In genomic region chr17:45020354-45021138, GRCh38 we compare ENCODE assay signal across 11 cellular contexts. TPM values are rescaled to one million over a fixed set of nuclear protein-coding genes. Genes with fewer than 3 reads are reported as not detected.
DNase-seq lines count a peak whose midpoint lies in the region; ATAC-seq and TF ChIP-seq lines count a peak whose summit lies in the region.
"Had no signal": no experiment of that assay in that cellular context is flagged by ENCODE, and none has a peak within 500 bp of the region (broad histone marks: within the 10 kb centered on the region; RNA-seq: fewer than 3 reads in every experiment).

No MANE protein-coding gene starts in this region.

- H4K91ac ChIP-seq in H9 (ENCODE audit: insufficient read length, low read depth, low read length): no peak overlapping the region

- H3K79me1 ChIP-seq in H9 (ENCODE audit: insufficient read depth, low read depth, low read length, poor library complexity, severe bottlenecking): no peaks in the 10 kb centered on the region

- no peak overlapping the region for H2BK5ac ChIP-seq in H9 (ENCODE audit: insufficient read length, low read length)

- no peaks in the 10 kb centered on the region; a peak in 2 of 5 replicates for H3K9me3 Mint-ChIP-seq in H9
- H3K9me3 Mint-ChIP-seq in endodermal cell: no peaks in the 10 kb centered on the region

- H3K36me3 ChIP-seq in A673 (ENCODE audit: insufficient read depth, low read length, poor library complexity, severe bottlenecking): no peaks in the 10 kb centered on the region
- H3K36me3 ChIP-seq in endodermal cell (ENCODE audit: control insufficient read depth, insufficient read depth, low read length): peaks cover 11% of the 10 kb centered on the region
- peaks cover 4% of the 10 kb centered on the region for H3K36me3 ChIP-seq in muscle layer of colon (ENCODE audit: insufficient read depth, low read length)

- peaks cover 29 to 43% of the 10 kb centered on the region in 2 experiments for H3K4me1 Mint-ChIP-seq in H9
- peaks cover 25% of the 10 kb centered on the region for H3K4me1 Mint-ChIP-seq in endodermal cell

- DNase-seq in A673 (ENCODE audit: low spot score) (peak; percentile 23), H9 (peak; percentile 72), endodermal cell (peak; percentile 85), middle frontal gyrus (ENCODE audit: extremely low spot score, low spot score) (no peak), GM10248 (ENCODE audit: extremely low spot score) (no peak)
- no peak for DNase-seq in activated CD4-positive, CD25-positive, alpha-beta regulatory T cell treated with anti-CD3 and anti-CD28 coated beads, Interleukin-2, amount 50 U/mL, for 72 hours
- DNase-seq: activated effector memory CD4-positive, alpha-beta T cell treated with Interleukin-2 at 50 U/mL for 16 hours; DMS79 treated with DMSO at 0.1 percent for 48 hours; KG1 had no signal

- H3K27me3 Mint-ChIP-seq in H9 (ENCODE audit: low read depth) (peaks cover 47% of the 10 kb centered on the region), endodermal cell (ENCODE audit: insufficient read depth) (peaks cover 36% of the 10 kb centered on the region)

- peak overlapping the region; percentile 62 for H3K4me2 ChIP-seq in H9 (ENCODE audit: insufficient read depth, insufficient read length, low read length)

- H4K5ac ChIP-seq in H9 (ENCODE audit: insufficient read length, low read depth, low read length): no peak overlapping the region

- no CpG with 5 or more reads among the region's 17 CpGs for WGBS in H9 (ENCODE audit: extremely low coverage, insufficient read length, low lambda C conversion rate)
- 44 to 50% methylated on average over 8 to 17 of the region's 17 CpGs for WGBS in endodermal cell (ENCODE audit: insufficient coverage in 1 of 2, insufficient read length in 1 of 2), 2 experiments

- H3K4me3 ChIP-seq in A673 (ENCODE audit: low read depth, low read length, poor library complexity, severe bottlenecking) (no peak overlapping the region), endodermal cell (ENCODE audit: low read length) (no peak overlapping the region), muscle layer of colon (ENCODE audit: low read depth in 1 of 2, low read length in 2 of 2) (peak overlapping the region in 1 of 2 donors; percentile 61)

- no peak overlapping the region for H2BK15ac ChIP-seq in H9 (ENCODE audit: low read depth, low read length)

- no peak overlapping the region for H3K9ac ChIP-seq in H9 (ENCODE audit: extremely low read depth, insufficient read length, low read length)
- no peak overlapping the region for H3K9ac ChIP-seq in endodermal cell (ENCODE audit: extremely low read depth, low read length, poor library complexity, severe bottlenecking)
- H3K9ac ChIP-seq in muscle layer of colon (ENCODE audit: low read length): no peak overlapping the region

- TF ChIP-seq CTCF in A673 (conservative IDR thresholded peaks at IDR 0.05; ENCODE audit: low read depth, low read length): no peak
- TF ChIP-seq CTCF in H9 (conservative IDR thresholded peaks at IDR 0.05): no peak
- TF ChIP-seq CTCF in endodermal cell (conservative IDR thresholded peaks at IDR 0.05): no peak
- no peak for TF ChIP-seq CTCF in GM10248 (IDR thresholded peaks at IDR 0.05; ENCODE audit: control extremely low read depth, extremely low read depth, low read depth, missing control alignments)

- H3K4me1 ChIP-seq in A673 (ENCODE audit: insufficient read depth, low read length, poor library complexity, severe bottlenecking): no peaks in the 10 kb centered on the region
- no peaks in the 10 kb centered on the region; the same call in 1 of the 2 replicates for H3K4me1 ChIP-seq in H9 (ENCODE audit: insufficient read depth, low read length)
- H3K4me1 ChIP-seq in endodermal cell (ENCODE audit: control insufficient read depth, insufficient read depth, low read length): peaks cover 7% of the 10 kb centered on the region
- H3K4me1 ChIP-seq in muscle layer of colon (ENCODE audit: insufficient read depth, low read length): peaks cover 36% of the 10 kb centered on the region

- no peak overlapping the region for H2BK20ac ChIP-seq in H9 (ENCODE audit: low read depth, low read length, poor library complexity, severe bottlenecking)

- H3K4ac ChIP-seq in H9 (ENCODE audit: low read depth, low read length): no peak overlapping the region

- CTCF ChIA-PET in A673 (lab: Charles Lee) (interaction anchor here (0.6 to 1.9 kb wide), 3 partner anchors 73 to 248 kb away, joined by 3 to 7 read pairs (median 6); no protein-coding TSS in a partner anchor), GM10248 (lab: Yijun Ruan, JAX) (interaction anchor here (0.7 to 12.5 kb wide), 28 partner anchors 10 to 245 kb away, joined by 3 to 196 read pairs (median 5); partner anchors contain the start of genes ACBD4 and DCAKD)

- no peak overlapping the region for H2BK12ac ChIP-seq in H9 (ENCODE audit: insufficient read length, low read depth, low read length)

- H3T11ph ChIP-seq in H9 (ENCODE audit: low read length): no peak overlapping the region

- H3K4me3 Mint-ChIP-seq in H9: peak overlapping the region; percentile 42 to 67
- peak overlapping the region; percentile 72 for H3K4me3 Mint-ChIP-seq in endodermal cell

- no peak overlapping the region for H3K14ac ChIP-seq in H9 (ENCODE audit: insufficient read depth, low read length)

- POLR2A ChIA-PET in A673 (lab: Charles Lee; ENCODE audit: low non-redundant PET) (interaction anchor here (0.7 kb wide), 1 partner anchor 103 kb away, joined by 3 read pairs; no protein-coding TSS in a partner anchor), GM10248 (lab: Yijun Ruan, JAX) (interaction anchor here (0.6 to 1.6 kb wide), 2 partner anchors 34 to 45 kb away, joined by 3 to 4 read pairs; no protein-coding TSS in a partner anchor)

- H2BK120ac ChIP-seq in H9 (ENCODE audit: low read depth, low read length, poor library complexity, severe bottlenecking): no peak overlapping the region

- no peak for ATAC-seq in GM21381 (IDR thresholded peaks at IDR 0.05; ENCODE audit: unreplicated experiment)

- no peak overlapping the region for H4K8ac ChIP-seq in H9 (replicated peaks; ENCODE audit: insufficient read length, low read depth, low read length)

- no TSS peak for BruUV-seq in A673 (replicated peaks; lab: Mats Ljungman, UMichigan)

- no peaks in the 10 kb centered on the region for H3K9me3 ChIP-seq in A673 (ENCODE audit: low read depth, low read length, poor library complexity, severe bottlenecking)
- H3K9me3 ChIP-seq in H9 (ENCODE audit: control insufficient read depth, low read depth, low read length): no peaks in the 10 kb centered on the region
- H3K9me3 ChIP-seq in endodermal cell (ENCODE audit: control insufficient read depth, low read length): no peaks in the 10 kb centered on the region
- no peaks in the 10 kb centered on the region for H3K9me3 ChIP-seq in muscle layer of colon (ENCODE audit: low read length)

- no peak overlapping the region for H3K18ac ChIP-seq in H9 (ENCODE audit: insufficient read length, low read depth, low read length)

- peaks cover 2 to 12% (median 7%) of the 10 kb centered on the region in 3 experiments; a peak in 6 of 7 replicates for H3K36me3 Mint-ChIP-seq in H9 (ENCODE audit: insufficient read depth in 1 of 3, low read depth in 3 of 3)
- H3K36me3 Mint-ChIP-seq in endodermal cell (ENCODE audit: low read depth): peaks cover 5% of the 10 kb centered on the region

- intact Hi-C loops in A673 (cut with micrococcal nuclease; ENCODE audit: unreplicated experiment): loop anchor here (2.0 to 5.0 kb wide), 2 partner anchors 100 to 243 kb away; no protein-coding TSS in a partner anchor

- H4K20me1 ChIP-seq in H9 (ENCODE audit: control insufficient read depth, insufficient read depth, insufficient read length): peaks cover 2% of the 10 kb centered on the region

- H3K79me2 ChIP-seq in H9 (ENCODE audit: insufficient read depth, low read length): no peaks in the 10 kb centered on the region

- H3K27me3 ChIP-seq in A673 (replicated peaks; ENCODE audit: insufficient read depth, low read depth, low read length, poor library complexity) (no peaks in the 10 kb centered on the region), H9 (ENCODE audit: insufficient read depth, low read length) (peaks cover 24% of the 10 kb centered on the region; the same call in 1 of the 2 replicates), endodermal cell (ENCODE audit: control insufficient read depth, insufficient read depth, low read length, poor library complexity, severe bottlenecking) (peaks cover 33% of the 10 kb centered on the region), muscle layer of colon (ENCODE audit: control insufficient read depth in 1 of 2, insufficient read depth in 2 of 2, low read length in 2 of 2) (no peaks in the 10 kb centered on the region)

- no peak overlapping the region for H3K27ac Mint-ChIP-seq in H9
- H3K27ac Mint-ChIP-seq in endodermal cell: no peak overlapping the region

- H3K23me2 ChIP-seq in H9 (ENCODE audit: insufficient read length, low read depth, low read length, poor library complexity, severe bottlenecking): peaks cover 14% of the 10 kb centered on the region

- H3K56ac ChIP-seq in H9 (ENCODE audit: insufficient read length, low read depth, low read length): no peak overlapping the region

- no peak overlapping the region for H2AK5ac ChIP-seq in H9 (ENCODE audit: insufficient read length, low read length)

- H3K27ac ChIP-seq in A673 (ENCODE audit: low read depth, low read length, poor library complexity, severe bottlenecking) (no peak overlapping the region), H9 (ENCODE audit: insufficient read length, low read depth, low read length) (no peak overlapping the region), endodermal cell (ENCODE audit: low read depth, low read length) (no peak overlapping the region), muscle layer of colon (ENCODE audit: low read depth, low read length) (peak overlapping the region; percentile 96)

- H2AFZ ChIP-seq in H9 (ENCODE audit: low read length): no peak overlapping the region

- no peak overlapping the region for H3K23ac ChIP-seq in H9 (ENCODE audit: insufficient read length, low read depth, low read length)

RNA-seq across cellular contexts. Expression of gene DCAKD, which starts 30.9 kb away (rescaled TPM):
- 19.1 and 21.8 TPM in 2 replicates for total RNA-seq in A673 (2021)
- total RNA-seq in H9 (2021): 48.3 and 53.2 TPM in 2 replicates
- 10 to 100 TPM; 54.5 to 69.4 TPM for total RNA-seq in endodermal cell
- polyA plus RNA-seq in endodermal cell (2013, experiment 1 of 2): 53.1 TPM
- 55.4 TPM for polyA plus RNA-seq in endodermal cell (2013, experiment 2 of 2)

RNA-seq across cellular contexts. Expression of gene NMT1, which starts 40.6 kb away (rescaled TPM):
- total RNA-seq in A673 (2021): 108 and 118 TPM in 2 replicates
- 150 and 151 TPM in 2 replicates for total RNA-seq in H9 (2021)
- 100 to 1,000 TPM; 122 to 136 TPM for total RNA-seq in endodermal cell
- 112 TPM for polyA plus RNA-seq in endodermal cell (2013, experiment 1 of 2)
- 98.6 TPM for polyA plus RNA-seq in endodermal cell (2013, experiment 2 of 2)

RNA-seq across cellular contexts. Expression of gene C1QL1, which starts 52.4 kb away (rescaled TPM):
- 8.6 and 10.8 TPM in 2 replicates for total RNA-seq in A673 (2021)
- total RNA-seq in H9 (2021): 6.0 and 6.4 TPM in 2 replicates
- 1 to 10 TPM; 1.4 to 2.7 TPM for total RNA-seq in endodermal cell
- polyA plus RNA-seq in endodermal cell (2013, experiment 1 of 2): 13.9 TPM
- polyA plus RNA-seq in endodermal cell (2013, experiment 2 of 2): 12.4 TPM

Comparison
In these comparisons a context has a peak if more than half of its experiments do, and no peak if none do; other contexts are left out.
1. DNase-seq: peak in A673 (single experiment), H9 (single experiment) and endodermal cell (single experiment); none in activated CD4-positive, CD25-positive, alpha-beta regulatory T cell treated with anti-CD3 and anti-CD28 coated beads, Interleukin-2, amount 50 U/mL, for 72 hours (single experiment), middle frontal gyrus (single experiment) and GM10248 (single experiment).